In the genomic region with DNA sequence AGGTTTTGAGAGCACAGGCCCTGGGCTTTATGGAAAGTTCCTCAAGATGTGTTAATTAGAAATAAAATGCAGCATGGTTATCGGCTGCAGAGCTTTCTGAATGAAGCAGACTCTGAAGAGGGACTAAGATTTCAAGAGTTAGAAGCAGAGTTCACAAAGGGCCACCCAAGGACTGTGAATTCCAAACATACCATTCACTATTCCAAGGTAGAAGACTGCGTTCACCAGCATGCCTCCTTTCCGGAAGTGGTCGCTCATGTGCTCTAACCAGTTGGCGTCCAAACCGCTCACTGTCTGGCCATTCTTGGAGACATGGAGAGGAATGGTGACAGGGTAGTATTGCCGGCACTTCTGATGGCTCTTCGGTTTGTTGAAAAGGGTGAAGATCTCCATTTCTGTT, we compare ENCODE assay signal across 13 cellular contexts.
DNase-seq lines count a peak whose midpoint lies in the region; ATAC-seq lines count a peak whose summit lies in the region.
"Had no signal": no experiment of that assay in that cellular context is flagged by ENCODE, and none has a peak within 500 bp of the region (broad histone marks: within the 10 kb centered on the region; RNA-seq: fewer than 3 reads in every experiment).

No MANE protein-coding gene starts in this region.

- no peaks in the 10 kb centered on the region for H3K9me3 Mint-ChIP-seq in T-helper 1 cell treated with Interleukin-12 subunit alpha and Interleukin-12 subunit beta and Interleukin-4 antibody, amounts not matched to agents 30 μg/mL and 1 μg/mL, for 36 hours
- H3K9me3 Mint-ChIP-seq in stimulated activated memory B cell treated with anti-CD40 and anti-IgM and Interleukin-4, amounts not matched to agents 10 μg/mL and 1 μg/mL and 100 μg/mL, for 72 hours = no peaks in the 10 kb centered on the region

- ATAC-seq in stimulated activated memory B cell treated with anti-CD40 and anti-IgM and Interleukin-4, amounts not matched to agents 10 μg/mL and 1 μg/mL and 100 μg/mL, for 72 hours = no peak
- no peak for ATAC-seq in GM18868 (IDR thresholded peaks at IDR 0.05; ENCODE audit: unreplicated experiment)
- ATAC-seq: mucosa of descending colon, Panc1 had no signal

- H3K4me1 Mint-ChIP-seq in T-helper 1 cell treated with Interleukin-12 subunit alpha and Interleukin-12 subunit beta and Interleukin-4 antibody, amounts not matched to agents 30 μg/mL and 1 μg/mL, for 36 hours (ENCODE audit: low read depth) = peaks cover 68% of the 10 kb centered on the region
- H3K4me1 Mint-ChIP-seq in stimulated activated memory B cell treated with anti-CD40 and anti-IgM and Interleukin-4, amounts not matched to agents 10 μg/mL and 1 μg/mL and 100 μg/mL, for 72 hours = peaks cover 86% of the 10 kb centered on the region

- H3K27ac Mint-ChIP-seq in T-helper 1 cell treated with Interleukin-12 subunit alpha and Interleukin-12 subunit beta and Interleukin-4 antibody, amounts not matched to agents 30 μg/mL and 1 μg/mL, for 36 hours = peak overlapping the region; percentile 66
- H3K27ac Mint-ChIP-seq in stimulated activated memory B cell treated with anti-CD40 and anti-IgM and Interleukin-4, amounts not matched to agents 10 μg/mL and 1 μg/mL and 100 μg/mL, for 72 hours = peak overlapping the region; percentile 94

- no peaks in the 10 kb centered on the region for H3K27me3 Mint-ChIP-seq in T-helper 1 cell treated with Interleukin-12 subunit alpha and Interleukin-12 subunit beta and Interleukin-4 antibody, amounts not matched to agents 30 μg/mL and 1 μg/mL, for 36 hours (ENCODE audit: low read depth)
- H3K27me3 Mint-ChIP-seq in stimulated activated memory B cell treated with anti-CD40 and anti-IgM and Interleukin-4, amounts not matched to agents 10 μg/mL and 1 μg/mL and 100 μg/mL, for 72 hours = no peaks in the 10 kb centered on the region

- peak overlapping the region; percentile 49 for H3K4me3 Mint-ChIP-seq in T-helper 1 cell treated with Interleukin-12 subunit alpha and Interleukin-12 subunit beta and Interleukin-4 antibody, amounts not matched to agents 30 μg/mL and 1 μg/mL, for 36 hours
- no peak overlapping the region for H3K4me3 Mint-ChIP-seq in stimulated activated memory B cell treated with anti-CD40 and anti-IgM and Interleukin-4, amounts not matched to agents 10 μg/mL and 1 μg/mL and 100 μg/mL, for 72 hours

- peaks cover 68% of the 10 kb centered on the region for H3K36me3 Mint-ChIP-seq in T-helper 1 cell treated with Interleukin-12 subunit alpha and Interleukin-12 subunit beta and Interleukin-4 antibody, amounts not matched to agents 30 μg/mL and 1 μg/mL, for 36 hours (ENCODE audit: low read depth)
- H3K36me3 Mint-ChIP-seq in stimulated activated memory B cell treated with anti-CD40 and anti-IgM and Interleukin-4, amounts not matched to agents 10 μg/mL and 1 μg/mL and 100 μg/mL, for 72 hours = peaks cover 82% of the 10 kb centered on the region

- no peak overlapping the region for H3K27ac ChIP-seq in substantia nigra (ENCODE audit: low read depth, low read length, poor library complexity, severe bottlenecking)
- H3K27ac ChIP-seq: 22Rv1 had no signal

- DNase-seq in T-helper 1 cell (no peak), amniotic epithelial cell (ENCODE audit: low read depth) (peak; percentile 62), islet precursor cell (peak; percentile 87), substantia nigra (lab: John Stamatoyannopoulos, UW) (no peak)
- DNase-seq in activated effector memory CD4-positive, alpha-beta T cell treated with anti-CD3 and anti-CD28 coated beads, Interleukin-2, amount 50 U/mL, for 16 hours = no peak
- DNase-seq: activated T-cell treated with anti-CD3 and anti-CD28 coated beads, Interleukin-2, amount 50 U/mL, for 48 hours; mucosa of descending colon; NCI-H2107 had no signal

Comparison
In these comparisons a context has a peak if more than half of its experiments do, and no peak if none do; other contexts are left out.
1. DNase-seq: peak in amniotic epithelial cell (single experiment) and islet precursor cell (single experiment); none in T-helper 1 cell (0 of 5), activated effector memory CD4-positive, alpha-beta T cell treated with anti-CD3 and anti-CD28 coated beads, Interleukin-2, amount 50 U/mL, for 16 hours (single experiment) and substantia nigra (0 of 49).